ENCODE assay signal across 1 cellular context in genomic region chr4:179415842-179416223, GRCh38.
TF ChIP-seq lines count a peak whose summit lies in the region.

No MANE protein-coding gene starts in this region.

TF ChIP-seq in H1, 55 proteins besides CTCF, POLR2A, EP300 and RAD21:
- TF ChIP-seq SIN3A (conservative IDR thresholded peaks at IDR 0.05 in 1 of 2, IDR thresholded peaks at IDR 0.05 in 1 of 2; ENCODE audit: low read depth in 1 of 2, low read length in 2 of 2) (no peak), NANOG (IDR thresholded peaks at IDR 0.05; ENCODE audit: insufficient read depth, low read depth, low read length, poor library complexity, severe bottlenecking) (no peak), MAFK (IDR thresholded peaks at IDR 0.05; ENCODE audit: low read depth, low read length) (no peak), RFX5 (IDR thresholded peaks at IDR 0.05; ENCODE audit: borderline replicate concordance, low read depth, low read length) (no peak), ZNF274 (IDR thresholded peaks at IDR 0.05; ENCODE audit: borderline replicate concordance, extremely low read depth, low read length) (no peak), CBX5 (IDR thresholded peaks at IDR 0.05; ENCODE audit: low read depth, low read length) (no peak), SP2 (IDR thresholded peaks at IDR 0.05; ENCODE audit: low read length) (no peak), SIRT6 (IDR thresholded peaks at IDR 0.05; ENCODE audit: low read length) (no peak), NRF1 (IDR thresholded peaks at IDR 0.05; ENCODE audit: low read depth, low read length) (no peak), SP1 (IDR thresholded peaks at IDR 0.05; ENCODE audit: low read depth, low read length) (no peak), TCF12 (IDR thresholded peaks at IDR 0.05; ENCODE audit: low read depth, low read length) (no peak), TEAD4 (IDR thresholded peaks at IDR 0.05; ENCODE audit: low read depth, low read length) (no peak)
